Comparison of ENCODE assay signal across 8 cellular contexts in the genomic region with DNA sequence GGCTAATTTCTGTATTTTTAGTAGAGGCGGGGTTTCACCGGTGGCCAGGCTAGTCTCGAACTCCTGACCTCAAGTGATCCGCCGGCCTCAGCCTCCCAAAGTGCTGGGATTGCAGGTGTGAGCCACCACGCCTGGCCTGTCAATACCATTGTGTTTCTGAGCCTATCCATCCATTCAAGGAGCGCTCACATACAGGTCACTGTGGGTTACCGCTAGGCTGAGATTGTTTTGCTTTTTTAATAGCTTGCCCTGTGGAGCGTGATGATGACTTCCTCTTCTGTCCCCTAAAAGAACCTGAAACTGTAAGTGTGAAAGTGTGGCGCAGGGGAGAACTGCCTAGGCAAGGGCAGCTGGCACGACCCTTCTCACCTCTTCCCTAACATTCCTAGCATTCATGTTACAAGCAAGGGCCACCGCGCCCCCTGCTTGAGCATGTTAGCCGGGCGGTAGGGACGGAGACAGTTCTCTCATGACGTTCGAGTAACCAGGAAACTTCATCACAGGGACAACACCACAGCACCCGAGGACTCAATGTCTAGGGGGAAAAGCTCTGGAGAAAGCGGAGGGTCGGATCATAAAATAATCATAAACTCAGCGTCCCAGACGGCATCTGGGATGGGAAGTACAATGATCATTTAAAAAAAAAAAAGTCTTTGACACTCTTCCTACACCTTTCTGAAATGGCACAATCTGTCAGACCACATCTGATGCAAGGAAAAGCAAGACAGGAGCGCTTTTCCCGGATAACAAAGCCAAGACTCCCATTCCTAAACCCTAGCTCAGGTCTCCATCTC. TPM values are rescaled to one million over a fixed set of nuclear protein-coding genes. Genes with fewer than 3 reads are reported as not detected.
A peak's percentile ranks its signal among the peaks of the same experiment; 100 is the strongest.
DNase-seq lines count a peak whose midpoint lies in the region; ATAC-seq and TF ChIP-seq lines count a peak whose summit lies in the region.

No MANE protein-coding gene starts in this region.

- H3K4me1 Mint-ChIP-seq in activated naive CD8-positive, alpha-beta T cell treated with anti-CD3 and anti-CD28 coated beads, Interleukin-2, amount 50 U/mL, for 24 hours: peaks cover 43% of the 10 kb centered on the region

- peak overlapping the region; percentile 86 for H3K27ac Mint-ChIP-seq in activated naive CD8-positive, alpha-beta T cell treated with anti-CD3 and anti-CD28 coated beads, Interleukin-2, amount 50 U/mL, for 24 hours

- no peak for TF ChIP-seq CTCF in GM12864 (IDR thresholded peaks at IDR 0.05; ENCODE audit: low read depth, low read length, missing control alignments)
- TF ChIP-seq CTCF in left lung (IDR thresholded peaks at IDR 0.05): no peak
- TF ChIP-seq CTCF in tibial nerve (IDR thresholded peaks at IDR 0.05): no peak

- peaks cover 0 to 40% of the 10 kb centered on the region in 2 donors for H3K27me3 ChIP-seq in left lung
- peaks cover 0 to 30% of the 10 kb centered on the region in 2 donors for H3K27me3 ChIP-seq in tibial nerve

- ATAC-seq in GM19438 (IDR thresholded peaks at IDR 0.05; ENCODE audit: low read depth, unreplicated experiment) (peak; percentile 73), HG03439 (IDR thresholded peaks at IDR 0.05; ENCODE audit: unreplicated experiment) (peak; percentile 58), left lung (peak; percentile 49)
- ATAC-seq in activated naive CD8-positive, alpha-beta T cell treated with anti-CD3 and anti-CD28 coated beads, Interleukin-2, amount 50 U/mL, for 24 hours: peak; percentile 30

- no peak for TF ChIP-seq POLR2A in tibial nerve (IDR thresholded peaks at IDR 0.05)

- H3K9me3 Mint-ChIP-seq in activated naive CD8-positive, alpha-beta T cell treated with anti-CD3 and anti-CD28 coated beads, Interleukin-2, amount 50 U/mL, for 24 hours: no peaks in the 10 kb centered on the region

- H3K9me3 ChIP-seq in left lung: no peaks in the 10 kb centered on the region
- H3K9me3 ChIP-seq in tibial nerve: no peaks in the 10 kb centered on the region

- TF ChIP-seq EP300 in tibial nerve (IDR thresholded peaks at IDR 0.05): no peak

- H3K36me3 ChIP-seq in left lung (no peaks in the 10 kb centered on the region), tibial nerve (no peaks in the 10 kb centered on the region)

- intact Hi-C loops in left lung (cut with DNase I): no loop called here

- H3K4me3 ChIP-seq in GM12864 (ENCODE audit: low read depth, low read length): peak overlapping the region; percentile 85
- H3K4me3 ChIP-seq in left lung: peak overlapping the region; percentile 50 to 51
- peak overlapping the region; percentile 32 to 73 (median 66) for H3K4me3 ChIP-seq in tibial nerve

- peaks cover 13% of the 10 kb centered on the region for H3K27me3 Mint-ChIP-seq in activated naive CD8-positive, alpha-beta T cell treated with anti-CD3 and anti-CD28 coated beads, Interleukin-2, amount 50 U/mL, for 24 hours

- peaks cover 0 to 13% of the 10 kb centered on the region in 2 donors for H3K4me1 ChIP-seq in left lung
- H3K4me1 ChIP-seq in tibial nerve: peaks cover 0 to 16% (median 8%) of the 10 kb centered on the region in 4 donors

- peaks cover 6% of the 10 kb centered on the region for H3K36me3 Mint-ChIP-seq in activated naive CD8-positive, alpha-beta T cell treated with anti-CD3 and anti-CD28 coated beads, Interleukin-2, amount 50 U/mL, for 24 hours (ENCODE audit: low read depth)

- WGBS in tibial nerve, 2 donors: 48 to 50% methylated on average over 25 of the region's 25 CpGs

- H3K4me3 Mint-ChIP-seq in activated naive CD8-positive, alpha-beta T cell treated with anti-CD3 and anti-CD28 coated beads, Interleukin-2, amount 50 U/mL, for 24 hours: peak overlapping the region; percentile 84

- peak overlapping the region; percentile 48 to 50 for H3K27ac ChIP-seq in left lung
- H3K27ac ChIP-seq in tibial nerve: no peak overlapping the region

- DNase-seq in GM12864 (ENCODE audit: low read depth) (peak; percentile 92), left lung (peak in 1 of 2 donors; percentile 81), tibial nerve (ENCODE audit: low spot score in 2 of 2) (no peak), cerebellum (ENCODE audit: low spot score) (no peak), DMS114 treated with DMSO at 0.1 percent for 48 hours (lab: John Stamatoyannopoulos, UW; ENCODE audit: unreplicated experiment) (no peak)
- DNase-seq in activated naive CD8-positive, alpha-beta T cell treated with anti-CD3 and anti-CD28 coated beads, Interleukin-2, amount 50 U/mL, for 24 hours: peak; percentile 22

RNA-seq across cellular contexts. Expression of a gene that starts 0.8 kb away (rescaled TPM):
- total RNA-seq in left lung: 100 to 1,000 TPM; 201 to 243 TPM
- total RNA-seq in tibial nerve: not detected
- 0.18 TPM for total RNA-seq in cerebellum

Comparison
In these comparisons a context has a peak if more than half of its experiments do, and no peak if none do; other contexts are left out.
1. DNase-seq: peak in GM12864 (single experiment) and activated naive CD8-positive, alpha-beta T cell treated with anti-CD3 and anti-CD28 coated beads, Interleukin-2, amount 50 U/mL, for 24 hours (single experiment); none in tibial nerve (0 of 2), cerebellum (single experiment) and DMS114 treated with DMSO at 0.1 percent for 48 hours (single experiment).
2. H3K27ac ChIP-seq: peak in left lung (2 of 2); none in tibial nerve (0 of 4).
3. RNA of a gene that starts 0.8 kb away (total RNA-seq): 201 to 243 TPM in left lung; 0.18 TPM in cerebellum (single experiment) and not detected in tibial nerve; every median in the first group is over 100 times any median in the second.
4. Peak in every context shown above with its lines, with median percentiles within 50 percentile points of each other: H3K4me3 ChIP-seq and ATAC-seq.